ENCODE assay signal across 8 cellular contexts in genomic region chr15:78944202-78944625, GRCh38. TPM values are rescaled to one million over a fixed set of nuclear protein-coding genes. Genes with fewer than 3 reads are reported as not detected.
DNase-seq lines count a peak whose midpoint lies in the region; ATAC-seq and TF ChIP-seq lines count a peak whose summit lies in the region.

No MANE protein-coding gene starts in this region.

- no peaks in the 10 kb centered on the region for H3K36me3 ChIP-seq in KOPT-K1 (ENCODE audit: insufficient read depth, low read length)

- H3K36me3 Mint-ChIP-seq in CD14-positive monocyte: peaks cover 8 to 15% of the 10 kb centered on the region in 2 donors
- H3K36me3 Mint-ChIP-seq in effector memory CD8-positive, alpha-beta T cell (ENCODE audit: insufficient read depth): peaks cover 3% of the 10 kb centered on the region
- no peaks in the 10 kb centered on the region for H3K36me3 Mint-ChIP-seq in nephron progenitor cell (ENCODE audit: low read depth)

- H3K4me3 Mint-ChIP-seq in CD14-positive monocyte: peak overlapping the region; percentile 91 to 99
- H3K4me3 Mint-ChIP-seq in effector memory CD8-positive, alpha-beta T cell: peak overlapping the region; percentile 81 to 93
- peak overlapping the region; percentile 85 for H3K4me3 Mint-ChIP-seq in nephron progenitor cell

- intact Hi-C loops in CD14-positive monocyte (cut with micrococcal nuclease): loop anchor here in 1 of 2 donors (5.0 to 10.0 kb wide), 2 partner anchors 33 to 69 kb away; partner anchors contain the start of gene MORF4L1

- H3K27me3 Mint-ChIP-seq in CD14-positive monocyte (ENCODE audit: low read depth in 3 of 3) (peaks cover 6 to 13% (median 10%) of the 10 kb centered on the region in 3 donors), nephron progenitor cell (ENCODE audit: low read depth, poor library complexity) (peaks cover 62% of the 10 kb centered on the region)
- no peaks in the 10 kb centered on the region for H3K27me3 Mint-ChIP-seq in effector memory CD8-positive, alpha-beta T cell

- no peak for TF ChIP-seq CTCF in CD14-positive monocyte (IDR thresholded peaks at IDR 0.05)
- no peak for TF ChIP-seq CTCF in nephron progenitor cell (IDR thresholded peaks at IDR 0.05)

- H3K9me3 ChIP-seq in KOPT-K1 (ENCODE audit: insufficient read depth, low read length, poor library complexity, severe bottlenecking): no peaks in the 10 kb centered on the region

- DNase-seq in CD14-positive monocyte (ENCODE audit: low spot score) (no peak), nephron progenitor cell (no peak), NCI-H69 (lab: John Stamatoyannopoulos, UW) (no peak), COLO668 (lab: John Stamatoyannopoulos, UW; ENCODE audit: unreplicated experiment) (no peak), NCI-H1694 treated with DMSO at 0.1 percent for 48 hours (lab: John Stamatoyannopoulos, UW) (no peak)
- DNase-seq in effector memory CD8-positive, alpha-beta T cell: no peak

- H3K9me3 Mint-ChIP-seq in CD14-positive monocyte (peaks cover 0 to 2% (median 0%) of the 10 kb centered on the region in 7 donors), nephron progenitor cell (no peaks in the 10 kb centered on the region)
- H3K9me3 Mint-ChIP-seq in effector memory CD8-positive, alpha-beta T cell: no peaks in the 10 kb centered on the region

- peaks cover 52% of the 10 kb centered on the region for H3K4me1 Mint-ChIP-seq in CD14-positive monocyte
- peaks cover 9 to 20% of the 10 kb centered on the region in 2 donors for H3K4me1 Mint-ChIP-seq in effector memory CD8-positive, alpha-beta T cell (ENCODE audit: low read depth in 2 of 2)
- H3K4me1 Mint-ChIP-seq in nephron progenitor cell: peaks cover 6% of the 10 kb centered on the region

- ATAC-seq in GM21423 (IDR thresholded peaks at IDR 0.05; ENCODE audit: unreplicated experiment): peak; percentile 21
- peak; percentile 11 for ATAC-seq in effector memory CD8-positive, alpha-beta T cell (replicated peaks)

- H3K27ac ChIP-seq in KOPT-K1 (ENCODE audit: low read depth, low read length, poor library complexity, severe bottlenecking): peak overlapping the region; percentile 55

- peak overlapping the region; percentile 86 to 95 (median 90) for H3K27ac Mint-ChIP-seq in CD14-positive monocyte
- H3K27ac Mint-ChIP-seq in effector memory CD8-positive, alpha-beta T cell: peak overlapping the region; percentile 87 to 94
- H3K27ac Mint-ChIP-seq in nephron progenitor cell: no peak overlapping the region

RNA-seq across cellular contexts. Expression of gene CTSH, which starts 0.6 kb away (rescaled TPM):
- polyA plus RNA-seq in CD14-positive monocyte: 100 to 1,000 TPM; 756 to 884 TPM
